In the genomic region with DNA sequence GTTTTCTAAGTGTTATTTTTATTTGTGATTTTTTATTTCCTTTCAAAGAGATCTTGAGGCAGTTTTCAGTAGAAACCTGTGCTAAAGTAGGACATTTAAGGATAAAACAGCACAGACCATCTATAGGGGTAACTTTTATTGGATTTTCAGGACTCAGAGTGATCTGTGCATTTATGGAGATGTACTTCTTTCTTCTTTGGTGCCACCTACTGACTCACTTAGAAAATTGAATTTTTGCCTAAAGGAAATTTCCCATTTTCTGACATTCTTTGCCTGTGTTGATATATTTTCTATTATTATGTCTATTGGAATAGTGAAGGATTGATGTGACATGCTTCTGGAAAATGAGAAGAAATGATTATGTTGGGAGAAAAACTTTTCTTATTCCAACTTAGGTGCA, we compare ENCODE assay signal across 10 cellular contexts.
DNase-seq lines count a peak whose midpoint lies in the region; ATAC-seq and TF ChIP-seq lines count a peak whose summit lies in the region.
"Had no signal": no experiment of that assay in that cellular context is flagged by ENCODE, and none has a peak within 500 bp of the region (broad histone marks: within the 10 kb centered on the region; RNA-seq: fewer than 3 reads in every experiment).

No MANE protein-coding gene starts in this region.

- intact Hi-C loops in body of pancreas (cut with DNase I), result no loop called here

- H3K9me3 ChIP-seq in Loucy (ENCODE audit: insufficient read depth, low read depth, low read length) (no peaks in the 10 kb centered on the region), body of pancreas (no peaks in the 10 kb centered on the region)

- peak; percentile 8 for DNase-seq in DMS153 treated with DMSO at 0.1 percent for 48 hours (lab: John Stamatoyannopoulos, UW; ENCODE audit: unreplicated experiment)
- DNase-seq in DMS153 (lab: John Stamatoyannopoulos, UW), result no peak
- DNase-seq in body of pancreas, result no peak
- DNase-seq in UCSD-AML1 (lab: John Stamatoyannopoulos, UW; ENCODE audit: unreplicated experiment), result no peak
- DNase-seq: activated gamma-delta T cell treated with Interleukin-2 at 50 U/mL for 16 hours, retina had no signal

- H3K4me3 ChIP-seq in Loucy (ENCODE audit: low read length, poor library complexity, severe bottlenecking), result no peak overlapping the region
- H3K4me3 ChIP-seq in body of pancreas, result no peak overlapping the region

- H3K36me3 ChIP-seq in Loucy (ENCODE audit: insufficient read depth, low read length) (peaks cover 7% of the 10 kb centered on the region; the same call in 1 of the 2 replicates), body of pancreas (replicated peaks in 1 of 2; ENCODE audit: insufficient read depth in 1 of 2, low read depth in 2 of 2) (no peaks in the 10 kb centered on the region)

- no peaks in the 10 kb centered on the region for H3F3A ChIP-seq in Loucy (ENCODE audit: low read depth)

- H3K4me1 Mint-ChIP-seq in nephron, result peaks cover 10% of the 10 kb centered on the region

- peak; percentile 75 for TF ChIP-seq CTCF in Loucy (conservative IDR thresholded peaks at IDR 0.05; ENCODE audit: low read length)
- TF ChIP-seq CTCF in body of pancreas (IDR thresholded peaks at IDR 0.05), result peak in 4 of 7 experiments; percentile 20 to 33 (median 26)
- TF ChIP-seq CTCF in nephron (IDR thresholded peaks at IDR 0.05; ENCODE audit: unreplicated experiment in 3 of 3), result peak; percentile 49 to 63 (median 54)

- H3K27me3 ChIP-seq in Loucy (ENCODE audit: insufficient read depth, low read length, poor library complexity, severe bottlenecking) (no peaks in the 10 kb centered on the region), body of pancreas (no peaks in the 10 kb centered on the region)

- no peak for TF ChIP-seq POLR2A in body of pancreas (IDR thresholded peaks at IDR 0.05)

- no peak for ATAC-seq in body of pancreas
- ATAC-seq in HG03432 (IDR thresholded peaks at IDR 0.05; ENCODE audit: unreplicated experiment), result no peak
- no peak for ATAC-seq in GM19455 (IDR thresholded peaks at IDR 0.05; ENCODE audit: unreplicated experiment)

- peak overlapping the region; percentile 13 to 26 (median 26) for H3K27ac Mint-ChIP-seq in nephron

- no peaks in the 10 kb centered on the region for H4K20me1 ChIP-seq in Loucy (ENCODE audit: insufficient read depth, low read length, poor library complexity, severe bottlenecking)

- H2AFZ ChIP-seq in Loucy (ENCODE audit: low read length), result no peak overlapping the region

- no peaks in the 10 kb centered on the region for H3K9me3 Mint-ChIP-seq in nephron

- H3K79me2 ChIP-seq in Loucy (ENCODE audit: insufficient read depth, low read length), result no peaks in the 10 kb centered on the region

- H3K4me3 Mint-ChIP-seq in nephron, result peak overlapping the region in 1 of 3 experiments; percentile 28

- no peak overlapping the region for H3K27ac ChIP-seq in body of pancreas

- no peaks in the 10 kb centered on the region for H3K27me3 Mint-ChIP-seq in nephron (ENCODE audit: low read depth)

- H3K4me1 ChIP-seq in Loucy (ENCODE audit: insufficient read depth, low read length, poor library complexity, severe bottlenecking), result peaks cover 10% of the 10 kb centered on the region
- no peaks in the 10 kb centered on the region for H3K4me1 ChIP-seq in body of pancreas

- no peak overlapping the region for H3K9ac ChIP-seq in Loucy (ENCODE audit: low read depth, low read length, poor library complexity, severe bottlenecking)

- no peaks in the 10 kb centered on the region for H3K9me2 ChIP-seq in Loucy (replicated peaks; ENCODE audit: low read depth, low read length)

- no peaks in the 10 kb centered on the region for H3K36me3 Mint-ChIP-seq in nephron (ENCODE audit: low read depth)

- H3K4me2 ChIP-seq in Loucy (ENCODE audit: low read depth, low read length, poor library complexity, severe bottlenecking), result no peak overlapping the region
